8 cellular contexts compared by ENCODE assay signal in the genomic region with DNA sequence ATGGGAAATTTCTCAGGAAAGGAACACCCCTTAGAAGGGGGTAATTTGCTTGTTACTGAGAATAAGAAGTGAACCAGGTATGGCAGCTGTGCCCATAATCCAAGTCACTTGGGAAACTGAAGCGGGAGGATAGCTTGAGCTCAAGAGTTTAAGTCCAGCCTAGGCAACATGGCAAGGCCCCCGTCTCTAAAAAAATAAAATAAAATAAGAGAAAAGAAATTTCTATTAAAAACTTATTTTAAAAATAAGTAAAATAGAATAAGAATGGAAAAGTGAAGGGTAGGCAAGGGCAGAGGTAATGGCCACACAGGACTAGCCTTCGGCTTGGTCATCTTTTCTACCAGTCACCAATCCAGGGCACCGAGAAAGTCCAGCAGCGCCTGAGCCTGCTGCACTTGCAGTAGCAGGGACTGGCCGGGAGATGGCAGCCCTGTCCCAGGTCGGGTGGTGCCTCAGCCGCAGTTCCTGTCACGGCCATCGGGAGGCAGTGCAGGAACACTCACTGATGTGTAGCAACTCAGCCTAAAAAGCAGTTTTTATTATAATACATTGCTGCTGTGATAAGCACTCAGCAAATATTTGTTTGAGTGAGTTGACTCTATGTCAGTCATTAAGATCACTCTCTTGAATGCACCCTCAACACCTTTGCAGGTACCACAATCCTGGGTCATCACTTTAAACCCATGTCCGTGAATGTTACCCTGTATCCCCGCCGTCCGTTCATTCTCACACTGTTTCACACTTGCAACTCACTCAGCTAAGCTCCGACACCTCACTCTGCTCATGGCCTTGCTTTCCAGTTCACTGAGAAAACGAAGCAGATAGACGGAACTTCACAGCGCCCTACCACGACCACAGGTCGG. TPM values are rescaled to one million over a fixed set of nuclear protein-coding genes. Genes with fewer than 3 reads are reported as not detected.
DNase-seq lines count a peak whose midpoint lies in the region; ATAC-seq, FAIRE-seq and TF ChIP-seq lines count a peak whose summit lies in the region.

No MANE protein-coding gene starts in this region.

- H2AFZ ChIP-seq in endothelial cell of umbilical vein (ENCODE audit: low read depth, low read length) = no peak overlapping the region

- CTCF ChIA-PET in activated CD8-positive, alpha-beta memory T cell treated with anti-CD3 and anti-CD28 coated beads, Interleukin-2, amount 10 ng/mL, durations not matched to agents 7 days and 5 days (lab: Charles Lee) = interaction anchor here (0.6 to 5.9 kb wide), 29 partner anchors 11 to 556 kb away, joined by 3 to 96 read pairs (median 3); no protein-coding TSS in a partner anchor
- CTCF ChIA-PET in endothelial cell of umbilical vein (lab: Charles Lee) = interaction anchor here (0.6 to 7.7 kb wide), 18 partner anchors 12 to 321 kb away, joined by 3 to 121 read pairs (median 3); no protein-coding TSS in a partner anchor

- DNase-seq in COR-L47 (lab: John Stamatoyannopoulos, UW) (peak; percentile 56), HK-2 (ENCODE audit: unreplicated experiment) (peak; percentile 92), NOMO-1 treated with DMSO at 0.1 percent for 48 hours (lab: John Stamatoyannopoulos, UW; ENCODE audit: unreplicated experiment) (peak; percentile 70), endothelial cell of umbilical vein (ENCODE audit: low read depth, low spot score) (peak; percentile 80), midbrain (lab: John Stamatoyannopoulos, UW) (peak; percentile 89)
- DNase-seq in activated CD8-positive, alpha-beta memory T cell treated with anti-CD3 and anti-CD28 coated beads, Interleukin-2, amount 10 ng/mL, durations not matched to agents 7 days and 5 days = peak; percentile 93
- DNase-seq in stimulated activated CD8-positive, alpha-beta memory T cell treated with anti-CD3 and anti-CD28 coated beads, Interleukin-4, amount 100 ng/mL, for 4 hours (ENCODE audit: low read depth in 2 of 2, low spot score in 1 of 2) = peak; percentile 61 to 79

- no peak overlapping the region for H3K4me3 Mint-ChIP-seq in activated CD8-positive, alpha-beta memory T cell treated with anti-CD3 and anti-CD28 coated beads, Interleukin-2, amount 10 ng/mL, durations not matched to agents 7 days and 5 days

- H3K36me3 Mint-ChIP-seq in activated CD8-positive, alpha-beta memory T cell treated with anti-CD3 and anti-CD28 coated beads, Interleukin-2, amount 10 ng/mL, durations not matched to agents 7 days and 5 days = no peaks in the 10 kb centered on the region

- H3K27me3 ChIP-seq in endothelial cell of umbilical vein (ENCODE audit: control insufficient read depth in 2 of 2, insufficient read depth in 2 of 2, low read length in 2 of 2) = peaks cover 3 to 4% of the 10 kb centered on the region in 2 experiments

- TF ChIP-seq POLR2A in endothelial cell of umbilical vein (IDR thresholded peaks at IDR 0.05; ENCODE audit: low read depth, low read length) = no peak

- H3K27ac Mint-ChIP-seq in activated CD8-positive, alpha-beta memory T cell treated with anti-CD3 and anti-CD28 coated beads, Interleukin-2, amount 10 ng/mL, durations not matched to agents 7 days and 5 days = no peak overlapping the region

- H3K9me3 ChIP-seq in endothelial cell of umbilical vein (replicated peaks; ENCODE audit: control insufficient read depth, insufficient read depth, low read length) = no peaks in the 10 kb centered on the region

- H3K9ac ChIP-seq in endothelial cell of umbilical vein (replicated peaks; ENCODE audit: extremely low read depth, insufficient read depth, low read length) = no peak overlapping the region

- no peak overlapping the region for H3K27ac ChIP-seq in endothelial cell of umbilical vein (ENCODE audit: insufficient read depth, low read depth, low read length)

- peak; percentile 100 for TF ChIP-seq CTCF in endothelial cell of umbilical vein (IDR thresholded peaks at IDR 0.05; ENCODE audit: extremely low read depth in 1 of 2, insufficient read depth in 1 of 2, low read depth in 1 of 2, low read length in 2 of 2)

- H3K36me3 ChIP-seq in endothelial cell of umbilical vein (ENCODE audit: control insufficient read depth in 2 of 2, extremely low read depth in 1 of 2, insufficient read depth in 2 of 2, low read length in 2 of 2) = no peaks in the 10 kb centered on the region

- dilution Hi-C loops in endothelial cell of umbilical vein (cut with MboI; ENCODE audit: extremely low pct_ligation_motif_present, low sequenced_read_pairs) = no loop called here

- peak; percentile 91 for ATAC-seq in GM19463 (IDR thresholded peaks at IDR 0.05; ENCODE audit: unreplicated experiment)
- peak; percentile 90 for ATAC-seq in activated CD8-positive, alpha-beta memory T cell treated with anti-CD3 and anti-CD28 coated beads, Interleukin-2, amount 10 ng/mL, durations not matched to agents 7 days and 5 days

- H3K9me3 Mint-ChIP-seq in activated CD8-positive, alpha-beta memory T cell treated with anti-CD3 and anti-CD28 coated beads, Interleukin-2, amount 10 ng/mL, durations not matched to agents 7 days and 5 days (ENCODE audit: low read depth) = no peaks in the 10 kb centered on the region

- peaks cover 3% of the 10 kb centered on the region for H3K27me3 Mint-ChIP-seq in activated CD8-positive, alpha-beta memory T cell treated with anti-CD3 and anti-CD28 coated beads, Interleukin-2, amount 10 ng/mL, durations not matched to agents 7 days and 5 days

- H3K9me1 ChIP-seq in endothelial cell of umbilical vein (replicated peaks; ENCODE audit: control insufficient read depth, extremely low read depth, insufficient read depth, low read length) = no peaks in the 10 kb centered on the region

- no peaks in the 10 kb centered on the region for H3K4me1 Mint-ChIP-seq in activated CD8-positive, alpha-beta memory T cell treated with anti-CD3 and anti-CD28 coated beads, Interleukin-2, amount 10 ng/mL, durations not matched to agents 7 days and 5 days

- H4K20me1 ChIP-seq in endothelial cell of umbilical vein (replicated peaks; ENCODE audit: control insufficient read depth, extremely low read depth, insufficient read depth, low read length) = no peaks in the 10 kb centered on the region

- intact Hi-C loops in endothelial cell of umbilical vein (cut with micrococcal nuclease) = loop anchor here (1.0 to 10.0 kb wide), 7 partner anchors 93 to 480 kb away; no protein-coding TSS in a partner anchor

- no TSS peak for BruUV-seq in endothelial cell of umbilical vein (replicated peaks; lab: Mats Ljungman, UMichigan)

- H3K4me3 ChIP-seq in endothelial cell of umbilical vein (replicated peaks in 1 of 3; ENCODE audit: insufficient read depth in 1 of 3, low read depth in 1 of 3, low read length in 3 of 3) = no peak overlapping the region

- peak; percentile 84 for FAIRE-seq in endothelial cell of umbilical vein (lab: Jason Lieb, UNC)

- POLR2A ChIA-PET in endothelial cell of umbilical vein (lab: Charles Lee) = no interaction called here

- H3K4me2 ChIP-seq in endothelial cell of umbilical vein (ENCODE audit: insufficient read depth, low read length) = no peak overlapping the region

- H3K4me1 ChIP-seq in endothelial cell of umbilical vein (ENCODE audit: control insufficient read depth, extremely low read depth, insufficient read depth, low read length) = no peaks in the 10 kb centered on the region

- no peaks in the 10 kb centered on the region for H3K79me2 ChIP-seq in endothelial cell of umbilical vein (ENCODE audit: control insufficient read depth, insufficient read depth, low read length)

TF ChIP-seq in endothelial cell of umbilical vein, 7 proteins besides CTCF, POLR2A, EP300 and RAD21:
- no peak for TF ChIP-seq FOS (IDR thresholded peaks at IDR 0.05; ENCODE audit: borderline replicate concordance, insufficient read depth, low read length)
- TF ChIP-seq, protein P1, sequence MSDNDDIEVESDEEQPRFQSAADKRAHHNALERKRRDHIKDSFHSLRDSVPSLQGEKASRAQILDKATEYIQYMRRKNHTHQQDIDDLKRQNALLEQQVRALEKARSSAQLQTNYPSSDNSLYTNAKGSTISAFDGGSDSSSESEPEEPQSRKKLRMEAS (IDR thresholded peaks at IDR 0.05; ENCODE audit: insufficient read depth, insufficient read length) = no peak
- TF ChIP-seq EZH2 (IDR thresholded peaks at IDR 0.05; ENCODE audit: borderline replicate concordance, low read depth, low read length, severe bottlenecking) = no peak
- TF ChIP-seq GATA2 (IDR thresholded peaks at IDR 0.05; ENCODE audit: insufficient read depth, insufficient read length, low read depth, low read length) = no peak
- TF ChIP-seq POLR2AphosphoS5 (IDR thresholded peaks at IDR 0.05; ENCODE audit: insufficient read depth, low read depth, low read length) = no peak
- peak; percentile 13 for TF ChIP-seq MYC (IDR thresholded peaks at IDR 0.05; ENCODE audit: low read depth, low read length)

RNA-seq across cellular contexts. Expression of gene GCM1, which starts 23.2 kb away (rescaled TPM):
- under 1 TPM in 1 of 2 experiments, not detected in 1; 0.09 TPM for total RNA-seq in activated CD8-positive, alpha-beta memory T cell treated with anti-CD3 and anti-CD28 coated beads, Interleukin-2, amount 10 ng/mL, durations not matched to agents 7 days and 5 days
- not detected in 2 replicates for total RNA-seq in endothelial cell of umbilical vein
- not detected in 2 replicates for polyA plus RNA-seq in endothelial cell of umbilical vein
- not detected in 2 replicates for polyA plus RNA-seq in endothelial cell of umbilical vein (2011; cell fraction: cytosol; rRNA removed)
- not detected in 2 replicates for polyA plus RNA-seq in endothelial cell of umbilical vein (2011; cell fraction: nucleus; rRNA removed)
- polyA plus RNA-seq in endothelial cell of umbilical vein (2012) = not detected in 2 replicates
- not detected in 2 replicates for polyA minus RNA-seq in endothelial cell of umbilical vein
- not detected for polyA minus RNA-seq in endothelial cell of umbilical vein (2011; cell fraction: cytosol; rRNA and poly(A)+ RNA removed)
- not detected in 2 replicates for polyA minus RNA-seq in endothelial cell of umbilical vein (2011; cell fraction: nucleus; rRNA and poly(A)+ RNA removed)
